8 cellular contexts compared by ENCODE assay signal in genomic region chr17:42531455-42532354, GRCh38. TPM values are rescaled to one million over a fixed set of nuclear protein-coding genes. Genes with fewer than 3 reads are reported as not detected.
DNase-seq lines count a peak whose midpoint lies in the region; ATAC-seq and TF ChIP-seq lines count a peak whose summit lies in the region.

No MANE protein-coding gene starts in this region.

- H3K36me3 ChIP-seq in esophagus (ENCODE audit: control insufficient read depth in 2 of 2, insufficient read depth in 2 of 2, low read length in 1 of 2) (no peaks in the 10 kb centered on the region), mucosa of stomach (ENCODE audit: control insufficient read depth, insufficient read depth, low read length) (no peaks in the 10 kb centered on the region), testis (ENCODE audit: low read depth, missing control alignments) (no peaks in the 10 kb centered on the region)

- WGBS in esophagus, 2 donors, result 11 to 12% methylated on average over 58 to 60 of the region's 60 CpGs
- 9 to 10% methylated on average over 42 to 60 of the region's 60 CpGs for WGBS in testis, 2 donors

- peak; percentile 19 for TF ChIP-seq POLR2A in GM18526 (IDR thresholded peaks at IDR 0.05; ENCODE audit: extremely low read depth, insufficient read length)
- no peak for TF ChIP-seq POLR2A in testis (IDR thresholded peaks at IDR 0.05)

- DNase-seq in AG08395 (ENCODE audit: low spot score) (peak; percentile 41), NCI-H82 (lab: John Stamatoyannopoulos, UW) (peak; percentile 72), testis (peak; percentile 72)
- DNase-seq in activated T-cell treated with anti-CD3 and anti-CD28 coated beads, Interleukin-2, amount 50 U/mL, for 1 hour, result peak; percentile 61

- intact Hi-C loops in testis (cut with DNase I; ENCODE audit: low total_unique reads), result no loop called here

- peak; percentile 31 to 63 (median 58) for TF ChIP-seq CTCF in testis (IDR thresholded peaks at IDR 0.05)

- H3K4me3 ChIP-seq in esophagus (ENCODE audit: low read depth in 1 of 2, low read length in 2 of 2), result peak overlapping the region; percentile 57 to 58
- H3K4me3 ChIP-seq in mucosa of stomach (ENCODE audit: low read length), result no peak overlapping the region
- H3K4me3 ChIP-seq in testis, result peak overlapping the region; percentile 54 to 67

- H3K9ac ChIP-seq in mucosa of stomach (ENCODE audit: low read length), result peak overlapping the region; percentile 20

- H3K27ac ChIP-seq in esophagus (ENCODE audit: low read depth in 2 of 2, low read length in 1 of 2), result peak overlapping the region; percentile 89 to 92
- H3K27ac ChIP-seq in testis, result peak overlapping the region; percentile 56 to 85

- ATAC-seq in HG03159 (IDR thresholded peaks at IDR 0.05; ENCODE audit: unreplicated experiment), result no peak

- H3K27me3 ChIP-seq in esophagus (ENCODE audit: control insufficient read depth in 1 of 2, insufficient read depth in 2 of 2, low read length in 2 of 2) (no peaks in the 10 kb centered on the region), mucosa of stomach (ENCODE audit: control insufficient read depth, insufficient read depth, low read length) (no peaks in the 10 kb centered on the region), testis (no peaks in the 10 kb centered on the region)

- H3K9me3 ChIP-seq in esophagus (ENCODE audit: control insufficient read depth in 2 of 2, insufficient read depth in 1 of 2, low read depth in 1 of 2, low read length in 1 of 2) (no peaks in the 10 kb centered on the region), mucosa of stomach (ENCODE audit: control insufficient read depth, low read length) (no peaks in the 10 kb centered on the region), testis (no peaks in the 10 kb centered on the region)

- H3K4me1 ChIP-seq in esophagus (ENCODE audit: control insufficient read depth in 2 of 2, insufficient read depth in 2 of 2, low read length in 1 of 2) (peaks cover 0 to 19% of the 10 kb centered on the region in 2 donors), mucosa of stomach (ENCODE audit: control insufficient read depth, insufficient read depth, low read length) (peaks cover 29% of the 10 kb centered on the region), testis (peaks cover 15% of the 10 kb centered on the region)

RNA-seq across cellular contexts. Expression of gene NAGLU, which starts 4.3 kb away (rescaled TPM):
- polyA plus RNA-seq in esophagus (10 to 100 TPM; 17.6 to 18.8 TPM), testis (ENCODE audit: insufficient read depth, low read depth, low replicate concordance) (18.9 TPM)
- total RNA-seq in testis, result 10 to 100 TPM; 37.6 to 40.6 TPM

RNA-seq across cellular contexts. Expression of gene HSD17B1, which starts 21.0 kb away (rescaled TPM):
- 1 to 10 TPM; 4.0 to 9.0 TPM for polyA plus RNA-seq in esophagus
- total RNA-seq in testis, result 10 to 100 TPM; 13.8 to 14.4 TPM
- 7.1 TPM for polyA plus RNA-seq in testis (ENCODE audit: insufficient read depth, low read depth, low replicate concordance)

RNA-seq across cellular contexts. Expression of gene COASY, which starts 30.2 kb away (rescaled TPM):
- polyA plus RNA-seq in esophagus (10 to 100 TPM; 58.2 to 62.1 TPM), testis (ENCODE audit: insufficient read depth, low read depth, low replicate concordance) (103 TPM)
- total RNA-seq in testis, result 10 to 100 TPM; 52.8 to 68.5 TPM

RNA-seq across cellular contexts. Expression of gene MLX, which starts 35.2 kb away (rescaled TPM):
- 10 to 100 TPM; 36.8 to 38.3 TPM for polyA plus RNA-seq in esophagus
- 10 to 100 TPM; 27.6 to 38.6 TPM for total RNA-seq in testis
- 26.7 TPM for polyA plus RNA-seq in testis (ENCODE audit: insufficient read depth, low read depth, low replicate concordance)

RNA-seq across cellular contexts. Expression of gene PSMC3IP, which starts 45.8 kb away (rescaled TPM):
- polyA plus RNA-seq in esophagus (1 to 10 TPM; 6.4 to 7.2 TPM), testis (ENCODE audit: insufficient read depth, low read depth, low replicate concordance) (45.3 TPM)
- total RNA-seq in testis, result 10 to 100 TPM; 17.2 to 27.2 TPM
